Comparison of ENCODE assay signal across 37 cellular contexts in the genomic region with DNA sequence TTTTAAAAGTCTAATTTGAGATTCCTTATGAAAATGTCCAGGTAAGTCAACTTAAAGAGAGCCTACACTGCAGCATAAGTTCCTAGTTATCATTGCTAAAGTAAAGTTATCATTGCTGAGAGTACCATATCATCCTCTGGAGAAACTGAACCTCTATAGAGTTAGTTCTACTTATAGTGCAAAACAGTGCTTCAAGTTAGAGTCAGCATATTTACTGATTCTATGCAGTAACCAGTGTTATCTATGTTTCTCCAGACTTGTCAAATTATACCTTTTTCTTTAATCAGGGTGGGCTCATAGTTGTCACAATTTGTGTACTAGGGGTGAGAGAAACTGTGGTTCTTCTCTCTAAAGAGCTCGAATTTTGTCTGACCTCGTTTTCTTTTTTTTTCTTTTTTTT.
"Had no signal": no experiment of that assay in that cellular context is flagged by ENCODE, and none has a peak within 500 bp of the region (broad histone marks: within the 10 kb centered on the region; RNA-seq: fewer than 3 reads in every experiment).

No MANE protein-coding gene starts in this region.

- H3K9me3 Mint-ChIP-seq: activated B cell treated with CpG ODN at 0.5 μM for 24 hours; activated CD4-positive, alpha-beta memory T cell treated with anti-CD3 and anti-CD28 coated beads for 36 hours; activated CD4-positive, alpha-beta T cell treated with anti-CD3 and anti-CD28 coated beads, Interleukin-2, amount 10 ng/mL, durations not matched to agents 24 days and 14 days; activated CD8-positive, alpha-beta T cell treated with anti-CD3 and anti-CD28 coated beads for 36 hours; activated naive CD4-positive, alpha-beta T cell treated with anti-CD3 and anti-CD28 coated beads for 36 hours; activated naive CD4-positive, alpha-beta T cell treated with anti-CD3 and anti-CD28 coated beads, Interleukin-2, amount 50 U/mL, for 24 hours; activated naive CD8-positive, alpha-beta T cell treated with anti-CD3 and anti-CD28 coated beads, Interleukin-2, amount 50 U/mL, for 24 hours; activated T-cell treated with anti-CD3 and anti-CD28 coated beads, Interleukin-2, amount 50 U/mL, for 4 hours; activated T-cell treated with anti-CD3 and anti-CD28 coated beads, Interleukin-2, amount 50 U/mL, for 72 hours; activated T-helper 1 cell treated with anti-CD3 and anti-CD28 coated beads, Interleukin-12 subunit alpha, Interleukin-12 subunit beta, Interleukin-2, Interleukin-4 antibody, amounts not matched to agents 30 ng/mL and 10 ng/mL and 1 ng/mL, durations not matched to agents 14 hours and 24 hours and 36 hours; activated T-helper 17 cell treated with anti-CD3 and anti-CD28 coated beads, Interleukin-2, amount 50 U/mL, for 72 hours; brain; T-helper 1 cell treated with Interleukin-12 subunit alpha and Interleukin-12 subunit beta and Interleukin-4 antibody, amounts not matched to agents 30 μg/mL and 1 μg/mL, for 36 hours; T-helper 2 cell treated with Interferon-gamma antibody and Interleukin-4, amounts not matched to agents 5 μg/mL and 100 μg/mL, for 36 hours had no signal

- H3K4me3 Mint-ChIP-seq: activated B cell treated with CpG ODN at 0.5 μM for 24 hours; activated CD4-positive, alpha-beta memory T cell treated with anti-CD3 and anti-CD28 coated beads for 36 hours; activated CD4-positive, alpha-beta T cell treated with anti-CD3 and anti-CD28 coated beads, Interleukin-2, amount 10 ng/mL, durations not matched to agents 24 days and 14 days; activated CD8-positive, alpha-beta T cell treated with anti-CD3 and anti-CD28 coated beads for 36 hours; activated naive CD4-positive, alpha-beta T cell treated with anti-CD3 and anti-CD28 coated beads for 36 hours; activated naive CD4-positive, alpha-beta T cell treated with anti-CD3 and anti-CD28 coated beads, Interleukin-2, amount 50 U/mL, for 24 hours; activated naive CD8-positive, alpha-beta T cell; activated naive CD8-positive, alpha-beta T cell treated with anti-CD3 and anti-CD28 coated beads, Interleukin-2, amount 10 ng/mL, durations not matched to agents 7 days and 5 days; activated naive CD8-positive, alpha-beta T cell treated with anti-CD3 and anti-CD28 coated beads, Interleukin-2, amount 50 U/mL, for 24 hours; activated T-cell treated with anti-CD3 and anti-CD28 coated beads, Interleukin-2, amount 50 U/mL, for 4 hours; activated T-cell treated with anti-CD3 and anti-CD28 coated beads, Interleukin-2, amount 50 U/mL, for 72 hours; activated T-helper 1 cell treated with anti-CD3 and anti-CD28 coated beads, Interleukin-12 subunit alpha, Interleukin-12 subunit beta, Interleukin-2, Interleukin-4 antibody, amounts not matched to agents 30 ng/mL and 10 ng/mL and 1 ng/mL, durations not matched to agents 14 hours and 24 hours and 36 hours; activated T-helper 17 cell treated with anti-CD3 and anti-CD28 coated beads, Interleukin-2, amount 50 U/mL, for 72 hours; brain; central memory CD8-positive, alpha-beta T cell; T-helper 1 cell treated with Interleukin-12 subunit alpha and Interleukin-12 subunit beta and Interleukin-4 antibody, amounts not matched to agents 30 μg/mL and 1 μg/mL, for 36 hours; T-helper 2 cell treated with Interferon-gamma antibody and Interleukin-4, amounts not matched to agents 5 μg/mL and 100 μg/mL, for 36 hours had no signal

- H3K27me3 ChIP-seq: ascending aorta, cardiac muscle cell had no signal

- H3K36me3 ChIP-seq: ascending aorta, cardiac muscle cell had no signal

- H3K27me3 Mint-ChIP-seq: activated B cell treated with CpG ODN at 0.5 μM for 24 hours; activated CD4-positive, alpha-beta memory T cell treated with anti-CD3 and anti-CD28 coated beads for 36 hours; activated CD8-positive, alpha-beta T cell treated with anti-CD3 and anti-CD28 coated beads for 36 hours; activated naive CD4-positive, alpha-beta T cell treated with anti-CD3 and anti-CD28 coated beads, Interleukin-2, amount 50 U/mL, for 24 hours; activated naive CD8-positive, alpha-beta T cell; activated naive CD8-positive, alpha-beta T cell treated with anti-CD3 and anti-CD28 coated beads, Interleukin-2, amount 10 ng/mL, durations not matched to agents 7 days and 5 days; activated naive CD8-positive, alpha-beta T cell treated with anti-CD3 and anti-CD28 coated beads, Interleukin-2, amount 50 U/mL, for 24 hours; activated T-helper 17 cell treated with anti-CD3 and anti-CD28 coated beads, Interleukin-2, amount 50 U/mL, for 72 hours; central memory CD8-positive, alpha-beta T cell had no signal

- H3K4me1 Mint-ChIP-seq: activated CD4-positive, alpha-beta T cell treated with anti-CD3 and anti-CD28 coated beads, Interleukin-2, amount 10 ng/mL, durations not matched to agents 24 days and 14 days; activated T-helper 17 cell treated with anti-CD3 and anti-CD28 coated beads, Interleukin-2, amount 50 U/mL, for 72 hours; brain had no signal

- FAIRE-seq: bronchial epithelial cell, TTC549 had no signal

- ATAC-seq: activated CD8-positive, alpha-beta T cell treated with anti-CD3 and anti-CD28 coated beads for 36 hours; activated naive CD8-positive, alpha-beta T cell treated with anti-CD3 and anti-CD28 coated beads, Interleukin-2, amount 50 U/mL, for 24 hours; activated T-cell treated with anti-CD3 and anti-CD28 coated beads, Interleukin-2, amount 50 U/mL, for 4 hours; activated T-cell treated with anti-CD3 and anti-CD28 coated beads, Interleukin-2, amount 50 U/mL, for 72 hours; activated T-helper 17 cell treated with anti-CD3 and anti-CD28 coated beads, Interleukin-2, amount 50 U/mL, for 72 hours had no signal

- H3K27ac ChIP-seq: ascending aorta, cardiac muscle cell, VCaP had no signal

- H3K36me3 Mint-ChIP-seq: activated CD4-positive, alpha-beta memory T cell treated with anti-CD3 and anti-CD28 coated beads for 36 hours; activated naive CD4-positive, alpha-beta T cell treated with anti-CD3 and anti-CD28 coated beads, Interleukin-2, amount 50 U/mL, for 24 hours; brain had no signal

- H3K4me1 ChIP-seq: ascending aorta had no signal

- H3K4me3 ChIP-seq: ascending aorta, cardiac muscle cell had no signal

- DNase-seq: activated B cell treated with CpG ODN at 0.5 μM for 24 hours; activated CD4-positive, alpha-beta memory T cell treated with anti-CD3 and anti-CD28 coated beads for 36 hours; activated CD4-positive, alpha-beta T cell treated with anti-CD3 and anti-CD28 coated beads for 4 hours; activated CD4-positive, alpha-beta T cell treated with anti-CD3 and anti-CD28 coated beads, Interleukin-2, amount 10 ng/mL, durations not matched to agents 24 days and 14 days; activated CD4-positive, alpha-beta T cell treated with anti-CD3 and anti-CD28 coated beads, Interleukin-2, amount 50 U/mL, for 1 hour; activated CD4-positive, alpha-beta T cell treated with anti-CD3 and anti-CD28 coated beads, Interleukin-2, amount 50 U/mL, for 4 hours; activated CD4-positive, CD25-positive, alpha-beta regulatory T cell treated with anti-CD3 and anti-CD28 coated beads, Interleukin-2, amount 50 U/mL, for 72 hours; activated CD8-positive, alpha-beta memory T cell treated with anti-CD3 and anti-CD28 coated beads, Interleukin-2, amount 50 U/mL, for 4 hours; activated CD8-positive, alpha-beta T cell treated with anti-CD3 and anti-CD28 coated beads for 36 hours; activated effector memory CD4-positive, alpha-beta T cell treated with anti-CD3 and anti-CD28 coated beads, Interleukin-2, amount 50 U/mL, for 16 hours; activated gamma-delta T cell treated with Interleukin-2 at 50 U/mL for 16 hours; activated naive CD4-positive, alpha-beta T cell; activated naive CD4-positive, alpha-beta T cell treated with anti-CD3 and anti-CD28 coated beads for 36 hours; activated naive CD8-positive, alpha-beta T cell treated with anti-CD3 and anti-CD28 coated beads, Interleukin-2, amount 10 ng/mL, durations not matched to agents 7 days and 5 days; activated naive CD8-positive, alpha-beta T cell treated with anti-CD3 and anti-CD28 coated beads, Interleukin-2, amount 50 U/mL, for 24 hours; activated T-cell treated with anti-CD3 and anti-CD28 coated beads for 4 hours; activated T-cell treated with anti-CD3 and anti-CD28 coated beads, Interleukin-2, amount 50 U/mL, for 1 hour; activated T-cell treated with anti-CD3 and anti-CD28 coated beads, Interleukin-2, amount 50 U/mL, for 4 hours; activated T-cell treated with anti-CD3 and anti-CD28 coated beads, Interleukin-2, amount 50 U/mL, for 72 hours; amygdala; anterior cingulate cortex; caudate nucleus; cerebellar nuclear complex; T-helper 9 cell had no signal

- H3K27ac Mint-ChIP-seq: activated B cell treated with CpG ODN at 0.5 μM for 24 hours; activated CD4-positive, alpha-beta memory T cell treated with anti-CD3 and anti-CD28 coated beads for 36 hours; activated CD4-positive, alpha-beta T cell treated with anti-CD3 and anti-CD28 coated beads, Interleukin-2, amount 10 ng/mL, durations not matched to agents 24 days and 14 days; activated CD8-positive, alpha-beta T cell treated with anti-CD3 and anti-CD28 coated beads for 36 hours; activated naive CD4-positive, alpha-beta T cell treated with anti-CD3 and anti-CD28 coated beads for 36 hours; activated naive CD4-positive, alpha-beta T cell treated with anti-CD3 and anti-CD28 coated beads, Interleukin-2, amount 50 U/mL, for 24 hours; activated naive CD8-positive, alpha-beta T cell; activated naive CD8-positive, alpha-beta T cell treated with anti-CD3 and anti-CD28 coated beads, Interleukin-2, amount 10 ng/mL, durations not matched to agents 7 days and 5 days; activated naive CD8-positive, alpha-beta T cell treated with anti-CD3 and anti-CD28 coated beads, Interleukin-2, amount 50 U/mL, for 24 hours; activated T-cell treated with anti-CD3 and anti-CD28 coated beads, Interleukin-2, amount 50 U/mL, for 72 hours; activated T-helper 1 cell treated with anti-CD3 and anti-CD28 coated beads, Interleukin-12 subunit alpha, Interleukin-12 subunit beta, Interleukin-2, Interleukin-4 antibody, amounts not matched to agents 30 ng/mL and 10 ng/mL and 1 ng/mL, durations not matched to agents 14 hours and 24 hours and 36 hours; activated T-helper 17 cell treated with anti-CD3 and anti-CD28 coated beads, Interleukin-2, amount 50 U/mL, for 72 hours; brain; T-helper 1 cell treated with Interleukin-12 subunit alpha and Interleukin-12 subunit beta and Interleukin-4 antibody, amounts not matched to agents 30 μg/mL and 1 μg/mL, for 36 hours; T-helper 2 cell treated with Interferon-gamma antibody and Interleukin-4, amounts not matched to agents 5 μg/mL and 100 μg/mL, for 36 hours had no signal
